28 cellular contexts compared by ENCODE assay signal in genomic region chr14:54360667-54361066, GRCh38.
"Had no signal": no experiment of that assay in that cellular context is flagged by ENCODE, and none has a peak within 500 bp of the region (broad histone marks: within the 10 kb centered on the region; RNA-seq: fewer than 3 reads in every experiment).

No MANE protein-coding gene starts in this region.

- H3K36me3 ChIP-seq: brain microvascular endothelial cell, cardiac muscle cell, SJCRH30, WERI-Rb-1 had no signal

- H3K9me3 ChIP-seq: SJCRH30, SK-N-SH had no signal

- H3K27ac Mint-ChIP-seq: activated CD8-positive, alpha-beta T cell treated with anti-CD3 and anti-CD28 coated beads for 36 hours; activated naive CD4-positive, alpha-beta T cell treated with anti-CD3 and anti-CD28 coated beads, Interleukin-2, amount 10 ng/mL, durations not matched to agents 7 days and 5 days; activated naive CD8-positive, alpha-beta T cell treated with anti-CD3 and anti-CD28 coated beads for 36 hours; activated T-cell treated with anti-CD3 and anti-CD28 coated beads, Interleukin-2, amount 50 U/mL, for 72 hours; activated T-helper 2 cell treated with anti-CD3 and anti-CD28 coated beads, Interferon-gamma antibody, Interleukin-2, Interleukin-4, amounts not matched to agents 10 μg/mL and 5 μg/mL and 100 μg/mL, durations not matched to agents 14 hours and 24 hours and 36 hours had no signal

- H3K9ac ChIP-seq: SK-N-SH had no signal

- H3K4me3 Mint-ChIP-seq: activated CD8-positive, alpha-beta T cell treated with anti-CD3 and anti-CD28 coated beads for 36 hours; activated naive CD4-positive, alpha-beta T cell treated with anti-CD3 and anti-CD28 coated beads, Interleukin-2, amount 10 ng/mL, durations not matched to agents 7 days and 5 days; activated naive CD8-positive, alpha-beta T cell treated with anti-CD3 and anti-CD28 coated beads for 36 hours; activated T-cell treated with anti-CD3 and anti-CD28 coated beads, Interleukin-2, amount 50 U/mL, for 72 hours had no signal

- H3K27me3 ChIP-seq: brain microvascular endothelial cell, cardiac muscle cell, SJCRH30 had no signal

- H3K36me3 Mint-ChIP-seq: activated naive CD4-positive, alpha-beta T cell treated with anti-CD3 and anti-CD28 coated beads, Interleukin-2, amount 10 ng/mL, durations not matched to agents 7 days and 5 days; activated naive CD8-positive, alpha-beta T cell treated with anti-CD3 and anti-CD28 coated beads for 36 hours had no signal

- ATAC-seq: activated CD4-positive, CD25-positive, alpha-beta regulatory T cell treated with anti-CD3 and anti-CD28 coated beads, Interleukin-2, amount 50 U/mL, for 24 hours; activated CD8-positive, alpha-beta T cell treated with anti-CD3 and anti-CD28 coated beads for 36 hours; activated T-cell treated with anti-CD3 and anti-CD28 coated beads, Interleukin-2, amount 50 U/mL, for 72 hours; Panc1 had no signal

- H3K4me2 ChIP-seq: SK-N-SH had no signal

- H3K9me2 ChIP-seq: SK-N-SH had no signal

- H3K4me3 ChIP-seq: cardiac muscle cell, SJCRH30 had no signal

- H3K27ac ChIP-seq: brain microvascular endothelial cell, cardiac muscle cell, SJCRH30, WERI-Rb-1 had no signal

- H3K9me3 Mint-ChIP-seq: activated CD8-positive, alpha-beta T cell treated with anti-CD3 and anti-CD28 coated beads for 36 hours; activated naive CD4-positive, alpha-beta T cell treated with anti-CD3 and anti-CD28 coated beads, Interleukin-2, amount 10 ng/mL, durations not matched to agents 7 days and 5 days; activated naive CD8-positive, alpha-beta T cell treated with anti-CD3 and anti-CD28 coated beads for 36 hours; activated T-cell treated with anti-CD3 and anti-CD28 coated beads, Interleukin-2, amount 50 U/mL, for 72 hours; activated T-helper 2 cell treated with anti-CD3 and anti-CD28 coated beads, Interferon-gamma antibody, Interleukin-2, Interleukin-4, amounts not matched to agents 10 μg/mL and 5 μg/mL and 100 μg/mL, durations not matched to agents 14 hours and 24 hours and 36 hours had no signal

- H3K4me1 Mint-ChIP-seq: activated naive CD4-positive, alpha-beta T cell treated with anti-CD3 and anti-CD28 coated beads, Interleukin-2, amount 10 ng/mL, durations not matched to agents 7 days and 5 days; activated naive CD8-positive, alpha-beta T cell treated with anti-CD3 and anti-CD28 coated beads for 36 hours had no signal

- DNase-seq: activated CD4-positive, alpha-beta T cell treated with anti-CD3 and anti-CD28 coated beads for 4 hours; activated CD8-positive, alpha-beta memory T cell treated with anti-CD3 and anti-CD28 coated beads, Interleukin-2, amount 50 U/mL, for 4 hours; activated CD8-positive, alpha-beta T cell treated with anti-CD3 and anti-CD28 coated beads for 36 hours; activated gamma-delta T cell treated with Interleukin-2 at 50 U/mL for 16 hours; activated naive CD4-positive, alpha-beta T cell treated with anti-CD3 and anti-CD28 coated beads, Interleukin-2, amount 10 ng/mL, durations not matched to agents 7 days and 5 days; activated naive CD8-positive, alpha-beta T cell treated with anti-CD3 and anti-CD28 coated beads for 36 hours; activated T-cell treated with anti-CD3 and anti-CD28 coated beads, Interleukin-2, amount 50 U/mL, for 72 hours; brain microvascular endothelial cell; KG1; NCI-H1092; NCI-H1417; NCI-H1694 treated with DMSO at 0.1 percent for 48 hours; NCI-H2081 treated with DMSO at 0.1 percent for 48 hours; NCI-H446 treated with DMSO at 0.1 percent for 48 hours; NCI-H524 treated with DMSO at 0.1 percent for 48 hours; NCI-H774; NK-92 treated with Interleukin-12 subunit alpha and Interleukin-12 subunit beta, amount 100 ng/mL, for 24 hours; OCI-M1; Right ventricle myocardium superior; RPMI8226; SJCRH30; SK-N-SH; T-helper 1 cell; WERI-Rb-1 had no signal
